Comparison of ENCODE assay signal across 1 cellular context in genomic region chr12:52248541-52249035, GRCh38.
TF ChIP-seq lines count a peak whose summit lies in the region.

No MANE protein-coding gene starts in this region.

TF ChIP-seq in H1, 55 proteins besides CTCF, POLR2A, EP300 and RAD21:
- TF ChIP-seq GTF2F1 (IDR thresholded peaks at IDR 0.05; ENCODE audit: borderline replicate concordance, low read depth, low read length) (no peak), RFX5 (IDR thresholded peaks at IDR 0.05; ENCODE audit: borderline replicate concordance, low read depth, low read length) (no peak), SIX5 (IDR thresholded peaks at IDR 0.05; ENCODE audit: low read depth, low read length) (no peak), JUND (IDR thresholded peaks at IDR 0.05; ENCODE audit: low read length) (no peak), FOSL1 (IDR thresholded peaks at IDR 0.05; ENCODE audit: insufficient read depth, low read depth, low read length) (no peak), RNF2 (IDR thresholded peaks at IDR 0.05; ENCODE audit: borderline replicate concordance, low read depth, low read length, missing control alignments, poor library complexity, severe bottlenecking) (no peak)
